Comparison of ENCODE assay signal across 22 cellular contexts in the genomic region with DNA sequence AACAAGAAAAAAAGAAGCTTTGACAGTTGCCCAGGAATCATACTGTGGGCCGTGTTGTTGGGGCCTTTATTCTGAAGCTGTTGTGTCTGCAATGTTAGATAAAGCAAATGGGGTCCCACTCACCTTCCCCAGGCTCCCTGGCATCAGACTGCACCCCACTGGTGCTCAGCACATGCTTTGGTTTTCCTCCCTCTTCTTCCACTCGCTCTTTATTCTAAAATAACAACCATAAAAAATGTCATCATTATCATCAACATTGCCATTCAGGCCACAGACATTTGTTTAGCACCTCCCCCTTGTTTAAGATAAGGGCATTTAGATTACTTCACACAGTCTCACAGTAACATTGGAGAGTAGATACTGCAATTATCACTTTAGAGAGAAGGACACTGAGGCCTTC. TPM values are rescaled to one million over a fixed set of nuclear protein-coding genes. Genes with fewer than 3 reads are reported as not detected.
DNase-seq lines count a peak whose midpoint lies in the region; ATAC-seq and TF ChIP-seq lines count a peak whose summit lies in the region.
"Had no signal": no experiment of that assay in that cellular context is flagged by ENCODE, and none has a peak within 500 bp of the region (broad histone marks: within the 10 kb centered on the region; RNA-seq: fewer than 3 reads in every experiment).

No MANE protein-coding gene starts in this region.

- H4K20me1 ChIP-seq in OCI-LY1 (ENCODE audit: insufficient read depth, low read length), result no peaks in the 10 kb centered on the region

- H3K4me3 Mint-ChIP-seq in endodermal cell, result no peak overlapping the region
- H3K4me3 Mint-ChIP-seq: CD8-positive, alpha-beta memory T cell; GM23338 had no signal

- H3F3A ChIP-seq in OCI-LY1 (ENCODE audit: insufficient read depth, low read length), result 0 out of 2 replicates have a peak, but pooled peaks cover 1% of the 10 kb centered on the region

- H3K4me1 Mint-ChIP-seq in endodermal cell, result peaks cover 25% of the 10 kb centered on the region

- H3K9me3 ChIP-seq in heart left ventricle (no peaks in the 10 kb centered on the region), OCI-LY1 (ENCODE audit: low read length) (no peaks in the 10 kb centered on the region), endodermal cell (ENCODE audit: control insufficient read depth, low read length) (no peaks in the 10 kb centered on the region), sigmoid colon (no peaks in the 10 kb centered on the region)
- H3K9me3 ChIP-seq: HAP-1 had no signal

- H3K4me2 ChIP-seq in OCI-LY1 (ENCODE audit: low read length), result no peak overlapping the region
- H3K4me2 ChIP-seq: GM23338 had no signal

- WGBS in heart left ventricle, 4 donors, result 15 to 40% (median 30%) methylated on average over 2 of the region's 2 CpGs
- 62% methylated on average over 2 of the region's 2 CpGs for WGBS in endodermal cell (ENCODE audit: insufficient coverage in 1 of 2, insufficient read length in 1 of 2), 2 experiments
- 51 to 57% methylated on average over 2 of the region's 2 CpGs for WGBS in sigmoid colon, 2 donors

- TF ChIP-seq POLR2A in heart left ventricle (IDR thresholded peaks at IDR 0.05) (no peak), sigmoid colon (IDR thresholded peaks at IDR 0.05) (no peak)

- H2AFZ ChIP-seq in OCI-LY1 (ENCODE audit: low read length), result no peak overlapping the region
- H2AFZ ChIP-seq: GM23338 had no signal

- peak overlapping the region; percentile 2 for H3K27ac Mint-ChIP-seq in endodermal cell
- H3K27ac Mint-ChIP-seq: GM23338 had no signal

- no peak for DNase-seq in heart left ventricle
- DNase-seq in cardiac septum (ENCODE audit: low spot score), result no peak
- DNase-seq in endodermal cell, result peak; percentile 53
- DNase-seq in sigmoid colon, result peak; percentile 4
- DNase-seq in sciatic nerve (ENCODE audit: low spot score), result no peak
- no peak for DNase-seq in MV-4-11 (lab: John Stamatoyannopoulos, UW)
- DNase-seq: AML-193; Calu3; CD8-positive, alpha-beta memory T cell; DMS153; IMR-90; NCI-H1417; NCI-H1694 treated with DMSO at 0.1 percent for 48 hours; NCI-H2081 treated with DMSO at 0.1 percent for 48 hours; NCI-H2171 treated with DMSO at 0.1 percent for 48 hours; NCI-H524 treated with DMSO at 0.1 percent for 48 hours; SHP77 had no signal

- TF ChIP-seq EP300 in sigmoid colon (IDR thresholded peaks at IDR 0.05), result no peak

- no peak for ATAC-seq in heart left ventricle
- no peak for ATAC-seq in sciatic nerve
- ATAC-seq in GM21737 (IDR thresholded peaks at IDR 0.05; ENCODE audit: unreplicated experiment), result no peak
- ATAC-seq: GM23338 had no signal

- intact Hi-C loops in heart left ventricle (cut with DNase I) (loop anchor here in 2 of 10 donors (10.0 kb wide), 1 partner anchor 45 kb away; no protein-coding TSS in a partner anchor), cardiac septum (cut with DNase I) (no loop called here), sigmoid colon (cut with DNase I) (no loop called here), sciatic nerve (cut with DNase I) (no loop called here)

- no peaks in the 10 kb centered on the region for H3K27me3 ChIP-seq in heart left ventricle
- no peaks in the 10 kb centered on the region for H3K27me3 ChIP-seq in OCI-LY1 (ENCODE audit: insufficient read depth, low read length)
- no peaks in the 10 kb centered on the region for H3K27me3 ChIP-seq in endodermal cell (ENCODE audit: control insufficient read depth, insufficient read depth, low read length, poor library complexity, severe bottlenecking)
- H3K27me3 ChIP-seq in sigmoid colon, result no peaks in the 10 kb centered on the region

- no peak overlapping the region for H3K9ac ChIP-seq in OCI-LY1 (ENCODE audit: low read length)
- H3K9ac ChIP-seq in endodermal cell (ENCODE audit: extremely low read depth, low read length, poor library complexity, severe bottlenecking), result peak overlapping the region; percentile 3

- H3K4me3 ChIP-seq in heart left ventricle (no peak overlapping the region), OCI-LY1 (ENCODE audit: low read depth, low read length, poor library complexity, severe bottlenecking) (no peak overlapping the region), endodermal cell (ENCODE audit: low read length) (peak overlapping the region; percentile 54), sigmoid colon (no peak overlapping the region)
- H3K4me3 ChIP-seq: GM23338, HAP-1 had no signal

- no peaks in the 10 kb centered on the region for H3K36me3 Mint-ChIP-seq in endodermal cell (ENCODE audit: low read depth)
- H3K36me3 Mint-ChIP-seq: CD8-positive, alpha-beta memory T cell had no signal

- H3K9me3 Mint-ChIP-seq in endodermal cell, result no peaks in the 10 kb centered on the region
- H3K9me3 Mint-ChIP-seq: CD8-positive, alpha-beta memory T cell; GM23338 had no signal

- TF ChIP-seq CTCF in heart left ventricle (IDR thresholded peaks at IDR 0.05) (no peak), OCI-LY1 (IDR thresholded peaks at IDR 0.05; ENCODE audit: low read length) (no peak), endodermal cell (conservative IDR thresholded peaks at IDR 0.05) (no peak), sigmoid colon (IDR thresholded peaks at IDR 0.05) (no peak)

- no peaks in the 10 kb centered on the region for H3K79me2 ChIP-seq in OCI-LY1 (ENCODE audit: insufficient read depth, low read length)

- H3K27ac ChIP-seq in heart left ventricle (peak overlapping the region in 8 of 12 donors; percentile 8 to 100 (median 92)), OCI-LY1 (ENCODE audit: low read depth, low read length, poor library complexity, severe bottlenecking) (peak overlapping the region; percentile 60), endodermal cell (ENCODE audit: low read depth, low read length) (no peak overlapping the region), sigmoid colon (no peak overlapping the region)
- H3K27ac ChIP-seq: C4-2B had no signal

- H3K4me1 ChIP-seq in heart left ventricle (peaks cover 0 to 63% (median 22%) of the 10 kb centered on the region in 12 donors), OCI-LY1 (ENCODE audit: insufficient read depth, low read length, severe bottlenecking) (peaks cover 46% of the 10 kb centered on the region), endodermal cell (ENCODE audit: control insufficient read depth, insufficient read depth, low read length) (peaks cover 23% of the 10 kb centered on the region), sigmoid colon (no peaks in the 10 kb centered on the region)
- H3K4me1 ChIP-seq: HAP-1 had no signal

- H3K36me3 ChIP-seq in heart left ventricle (peaks cover 0 to 42% (median 5%) of the 10 kb centered on the region in 9 donors), OCI-LY1 (ENCODE audit: insufficient read depth, low read length) (no peaks in the 10 kb centered on the region), endodermal cell (ENCODE audit: control insufficient read depth, insufficient read depth, low read length) (no peaks in the 10 kb centered on the region), sigmoid colon (no peaks in the 10 kb centered on the region)
- H3K36me3 ChIP-seq: HAP-1 had no signal

- H3K9me2 ChIP-seq in OCI-LY1 (ENCODE audit: low read depth, low read length), result no peaks in the 10 kb centered on the region

- no peaks in the 10 kb centered on the region for H3K27me3 Mint-ChIP-seq in endodermal cell (ENCODE audit: insufficient read depth)
- H3K27me3 Mint-ChIP-seq: CD8-positive, alpha-beta memory T cell had no signal

RNA-seq across cellular contexts. Expression of gene MYLK3, which starts 8.2 kb away (rescaled TPM):
- total RNA-seq in heart left ventricle, result 100 to 1,000 TPM; 169 to 374 (median 257) TPM
- 100 to 1,000 TPM in 1 of 2 donors, 10 to 100 TPM in 1; 76.4 to 133 TPM for polyA plus RNA-seq in heart left ventricle
- total RNA-seq in cardiac septum, result 150 TPM
- total RNA-seq in endodermal cell, result 1 to 10 TPM; 2.3 to 4.0 TPM
- polyA plus RNA-seq in endodermal cell (2013, experiment 1 of 2), result 1.1 TPM
- polyA plus RNA-seq in endodermal cell (2013, experiment 2 of 2), result 0.95 TPM
- under 1 TPM in 3 of 4 donors, not detected in 1; under 0.01 to 0.16 (median 0.14) TPM for total RNA-seq in sigmoid colon
- polyA plus RNA-seq in sigmoid colon, result under 1 TPM; under 0.01 to 0.07 (median under 0.01) TPM
- 2.0 TPM for total RNA-seq in sciatic nerve
- polyA plus RNA-seq: CD8-positive, alpha-beta memory T cell had no signal

RNA-seq across cellular contexts. Expression of gene ORC6, which starts 50.5 kb away (rescaled TPM):
- total RNA-seq in heart left ventricle (1 to 10 TPM; 1.3 to 4.3 (median 2.5) TPM), cardiac septum (3.0 TPM), endodermal cell (100 to 1,000 TPM in 1 of 2 donors, 10 to 100 TPM in 1; 94.9 to 128 TPM), sigmoid colon (1 to 10 TPM in 2 of 4 donors, under 1 TPM in 2; 0.33 to 2.5 (median 0.83) TPM), sciatic nerve (1.8 TPM)
- polyA plus RNA-seq in heart left ventricle (1 to 10 TPM; 1.4 to 3.2 TPM), sigmoid colon (1 to 10 TPM; 2.4 to 9.2 (median 6.7) TPM)
- 70.7 TPM for polyA plus RNA-seq in endodermal cell (2013, experiment 1 of 2)
- 64.0 TPM for polyA plus RNA-seq in endodermal cell (2013, experiment 2 of 2)

RNA-seq across cellular contexts. Expression of gene VPS35, which starts 51.0 kb away (rescaled TPM):
- total RNA-seq in heart left ventricle (100 to 1,000 TPM in 2 of 9 donors, 10 to 100 TPM in 7; 49.1 to 118 (median 88.7) TPM), cardiac septum (86.9 TPM), endodermal cell (100 to 1,000 TPM in 1 of 2 donors, 10 to 100 TPM in 1; 95.7 to 119 TPM), sigmoid colon (10 to 100 TPM; 44.4 to 61.8 (median 59.2) TPM), sciatic nerve (87.3 TPM)
- polyA plus RNA-seq in heart left ventricle (10 to 100 TPM; 16.7 to 53.0 TPM), sigmoid colon (10 to 100 TPM; 28.7 to 43.7 (median 43.2) TPM)
- polyA plus RNA-seq in endodermal cell (2013, experiment 1 of 2), result 62.9 TPM
- 62.4 TPM for polyA plus RNA-seq in endodermal cell (2013, experiment 2 of 2)

Comparison
In these comparisons a context has a peak if more than half of its experiments do, and no peak if none do; other contexts are left out.
1. DNase-seq: peak in endodermal cell (single experiment) and sigmoid colon (single experiment); none in heart left ventricle (0 of 5), cardiac septum (single experiment), sciatic nerve (single experiment) and MV-4-11 (single experiment).
2. H3K27ac ChIP-seq: peak in heart left ventricle (8 of 12) and OCI-LY1 (single experiment); none in endodermal cell (single experiment) and sigmoid colon (0 of 4).
3. RNA of gene MYLK3, which starts 8.2 kb away (total RNA-seq): 169 to 374 TPM in heart left ventricle and 150 TPM in cardiac septum (single experiment); 2.3 to 4.0 TPM in endodermal cell, 2.0 TPM in sciatic nerve (single experiment) and under 0.01 to 0.16 TPM in sigmoid colon; every median in the first group is over 10 times any median in the second.
4. RNA of gene ORC6, which starts 50.5 kb away (total RNA-seq): 94.9 to 128 TPM in endodermal cell; 3.0 TPM in cardiac septum (single experiment), 1.3 to 4.3 TPM in heart left ventricle, 1.8 TPM in sciatic nerve (single experiment) and 0.33 to 2.5 TPM in sigmoid colon; every median in the first group is over 10 times any median in the second.